In genomic region chr2:119549236-119549635, GRCh38 we compare ENCODE assay signal across 19 cellular contexts. TPM values are rescaled to one million over a fixed set of nuclear protein-coding genes. Genes with fewer than 3 reads are reported as not detected.
DNase-seq lines count a peak whose midpoint lies in the region; ATAC-seq, FAIRE-seq and TF ChIP-seq lines count a peak whose summit lies in the region.
"Had no signal": no experiment of that assay in that cellular context is flagged by ENCODE, and none has a peak within 500 bp of the region (broad histone marks: within the 10 kb centered on the region; RNA-seq: fewer than 3 reads in every experiment).

No MANE protein-coding gene starts in this region.

- H4K8ac ChIP-seq in IMR-90 (ENCODE audit: low read depth in 2 of 2, low read length in 2 of 2), result no peak overlapping the region
- no peak overlapping the region for H4K8ac ChIP-seq in neuronal stem cell (ENCODE audit: low read depth, low read length)

- H3K27me3 ChIP-seq in IMR-90 (ENCODE audit: control insufficient read depth, insufficient read depth, low read length) (peaks cover 19% of the 10 kb centered on the region), K562 (ENCODE audit: control insufficient read depth in 2 of 2, insufficient read depth in 2 of 2, low read length in 2 of 2) (no peaks in the 10 kb centered on the region), neuronal stem cell (ENCODE audit: control insufficient read depth in 3 of 3, insufficient read depth in 3 of 3, low read depth in 1 of 3, low read length in 3 of 3) (no peaks in the 10 kb centered on the region)
- H3K27me3 ChIP-seq: thyroid gland had no signal

- intact Hi-C loops in IMR-90 (cut with micrococcal nuclease), result no loop called here
- intact Hi-C loops in K562 (cut with micrococcal nuclease), result no loop called here
- intact Hi-C loops in left ventricle myocardium superior (cut with micrococcal nuclease), result no loop called here
- intact Hi-C loops in head of caudate nucleus (cut with DNase I), result no loop called here

- H3K27ac ChIP-seq in IMR-90 (ENCODE audit: insufficient read depth, low read length) (no peak overlapping the region), K562 (ENCODE audit: extremely low read depth, low read depth, low read length) (no peak overlapping the region), neuronal stem cell (replicated peaks; ENCODE audit: low read length) (no peak overlapping the region)
- H3K27ac ChIP-seq: prostate gland, thyroid gland had no signal

- no peak overlapping the region for H3K14ac ChIP-seq in IMR-90 (replicated peaks; ENCODE audit: low read depth, low read length)
- no peak overlapping the region for H3K14ac ChIP-seq in neuronal stem cell (ENCODE audit: low read length)

- no peak for TF ChIP-seq POLR2A in IMR-90 (IDR thresholded peaks at IDR 0.05; ENCODE audit: low read depth, low read length)
- TF ChIP-seq POLR2A in K562 (conservative IDR thresholded peaks at IDR 0.05), result no peak

- no peaks in the 10 kb centered on the region for H3K79me2 ChIP-seq in K562 (ENCODE audit: control insufficient read depth, insufficient read depth, low read length)

- no peak overlapping the region for H2BK12ac ChIP-seq in neuronal stem cell (ENCODE audit: low read length)

- no peak overlapping the region for H3K4ac ChIP-seq in IMR-90 (ENCODE audit: low read depth, low read length)
- no peak overlapping the region for H3K4ac ChIP-seq in neuronal stem cell (ENCODE audit: low read length)

- H2BK15ac ChIP-seq in IMR-90 (ENCODE audit: low read depth, low read length) (no peak overlapping the region), neuronal stem cell (ENCODE audit: low read length) (no peak overlapping the region)

- TF ChIP-seq RAD21 in IMR-90 (IDR thresholded peaks at IDR 0.05; ENCODE audit: low read length) (no peak), K562 (CRISPR knock-in tag; conservative IDR thresholded peaks at IDR 0.05 in 1 of 2, IDR thresholded peaks at IDR 0.05 in 1 of 2) (no peak)

- H3K36me3 ChIP-seq in IMR-90 (ENCODE audit: control insufficient read depth, insufficient read depth, low read length) (no peaks in the 10 kb centered on the region), K562 (ENCODE audit: control insufficient read depth, insufficient read depth, low read length) (no peaks in the 10 kb centered on the region), neuronal stem cell (replicated peaks in 1 of 2; ENCODE audit: control insufficient read depth in 2 of 2, insufficient read depth in 2 of 2, low read length in 2 of 2) (peaks cover 1 to 67% of the 10 kb centered on the region in 2 donors)
- H3K36me3 ChIP-seq: prostate gland, thyroid gland had no signal

- H3K4me3 ChIP-seq in IMR-90 (ENCODE audit: insufficient read depth, low read depth, low read length) (no peak overlapping the region), K562 (no peak overlapping the region), neuronal stem cell (ENCODE audit: low read length in 2 of 2) (no peak overlapping the region)
- H3K4me3 ChIP-seq: prostate gland, thyroid gland had no signal

- H3K9me3 ChIP-seq in IMR-90 (ENCODE audit: control insufficient read depth, insufficient read depth, low read length) (no peaks in the 10 kb centered on the region), K562 (replicated peaks; ENCODE audit: control insufficient read depth, insufficient read depth, low read depth, low read length) (no peaks in the 10 kb centered on the region), neuronal stem cell (replicated peaks in 1 of 2; ENCODE audit: control insufficient read depth in 2 of 2, insufficient read depth in 1 of 2, low read depth in 1 of 2, low read length in 2 of 2) (no peaks in the 10 kb centered on the region)
- H3K9me3 ChIP-seq: prostate gland, thyroid gland had no signal

- in situ Hi-C loops in IMR-90 (cut with MboI; ENCODE audit: low sequenced_read_pairs) (no loop called here), K562 (cut with MboI) (no loop called here)

- H3K23ac ChIP-seq in IMR-90 (ENCODE audit: low read depth, low read length), result no peak overlapping the region
- no peak overlapping the region for H3K23ac ChIP-seq in neuronal stem cell (ENCODE audit: low read depth, low read length, poor library complexity)

- H3K18ac ChIP-seq in IMR-90 (ENCODE audit: low read depth, low read length) (no peak overlapping the region), neuronal stem cell (ENCODE audit: low read length) (no peak overlapping the region)

- H2AK9ac ChIP-seq in IMR-90 (replicated peaks; ENCODE audit: low read depth, low read length, poor library complexity), result no peak overlapping the region

- CTCF ChIA-PET in IMR-90 (lab: Yijun Ruan, JAX) (no interaction called here), K562 (lab: Yijun Ruan, JAX; ENCODE audit: low intra/inter-chr PET ratio) (no interaction called here)

- POLR2A ChIA-PET in IMR-90 (lab: Charles Lee; ENCODE audit: unreplicated experiment), result no interaction called here
- POLR2A ChIA-PET in K562 (lab: Yijun Ruan, JAX), result interaction anchor here (0.7 to 1.4 kb wide), 2 partner anchors 16 to 1531 kb away, joined by 3 read pairs; no protein-coding TSS in a partner anchor

- TF ChIP-seq EP300 in K562 (IDR thresholded peaks at IDR 0.05; ENCODE audit: low read length), result no peak

- no peak overlapping the region for H4K5ac ChIP-seq in IMR-90 (ENCODE audit: low read depth, low read length)

- H3K4me2 ChIP-seq in IMR-90 (ENCODE audit: low read depth, low read length), result no peak overlapping the region
- no peak overlapping the region for H3K4me2 ChIP-seq in K562 (ENCODE audit: insufficient read depth, low read length)
- H3K4me2 ChIP-seq in neuronal stem cell (ENCODE audit: insufficient read depth, low read length, poor library complexity, severe bottlenecking), result no peak overlapping the region

- no CpG with 5 or more reads among the region's 1 CpG for WGBS in IMR-90 (ENCODE audit: extremely low coverage in 2 of 2, insufficient read length in 1 of 2), 2 experiments
- WGBS in K562 (ENCODE audit: insufficient coverage, low coverage, missing lambda C conversion rate), result 14% methylated on average over 1 of the region's 1 CpG
- no CpG with 5 or more reads among the region's 1 CpG for WGBS in neuronal stem cell (ENCODE audit: extremely low coverage in 2 of 2, insufficient read length in 2 of 2, insufficient replicate concordance in 1 of 2), 2 donors

- H2BK20ac ChIP-seq in IMR-90 (ENCODE audit: low read depth, low read length), result no peak overlapping the region

- no peak overlapping the region for H2BK120ac ChIP-seq in IMR-90 (ENCODE audit: low read depth, low read length)
- no peak overlapping the region for H2BK120ac ChIP-seq in neuronal stem cell (ENCODE audit: low read depth, low read length)

- H2BK5ac ChIP-seq in IMR-90 (ENCODE audit: low read depth, low read length, poor library complexity, severe bottlenecking) (no peak overlapping the region), neuronal stem cell (ENCODE audit: low read length) (no peak overlapping the region)

- no peak overlapping the region for H3K56ac ChIP-seq in IMR-90 (ENCODE audit: extremely low read depth, insufficient read depth, low read length)

- H4K91ac ChIP-seq in IMR-90 (ENCODE audit: insufficient read depth, low read depth, low read length), result no peak overlapping the region
- H4K91ac ChIP-seq in neuronal stem cell (ENCODE audit: low read depth, low read length, poor library complexity), result no peak overlapping the region

- ATAC-seq in IMR-90 (ENCODE audit: low read depth) (no peak), K562 (no peak), left ventricle myocardium superior (no peak)

- H4K20me1 ChIP-seq in IMR-90 (ENCODE audit: insufficient read depth, low read length) (no peaks in the 10 kb centered on the region), K562 (replicated peaks; ENCODE audit: control insufficient read depth, insufficient read depth, low read length) (no peaks in the 10 kb centered on the region)

- no peaks in the 10 kb centered on the region for H3K79me1 ChIP-seq in IMR-90 (ENCODE audit: low read depth in 1 of 2, low read length in 2 of 2)
- H3K79me1 ChIP-seq in neuronal stem cell (ENCODE audit: low read depth, low read length), result no peaks in the 10 kb centered on the region

- no peak overlapping the region for H2AK5ac ChIP-seq in IMR-90 (ENCODE audit: low read depth, low read length)
- no peak overlapping the region for H2AK5ac ChIP-seq in neuronal stem cell (ENCODE audit: low read depth, low read length)

- DNase-seq in AG08395 (ENCODE audit: low spot score) (peak; percentile 40), IMR-90 (peak; percentile 8), K562 (ENCODE audit: extremely low read depth in 1 of 4, low spot score in 3 of 4) (no peak), neuronal stem cell (ENCODE audit: low spot score) (no peak), NCI-H2196 treated with DMSO at 0.1 percent for 48 hours (lab: John Stamatoyannopoulos, UW; ENCODE audit: unreplicated experiment) (no peak), left ventricle myocardium superior (no peak), head of caudate nucleus (no peak)
- DNase-seq: activated B cell treated with CpG ODN at 0.5 μM for 24 hours; activated CD8-positive, alpha-beta memory T cell treated with anti-CD3 and anti-CD28 coated beads, Interleukin-2, amount 50 U/mL, for 4 hours; activated naive CD4-positive, alpha-beta T cell treated with anti-CD3 and anti-CD28 coated beads, Interleukin-2, amount 50 U/mL, for 16 hours; cerebellar nuclear complex; NCI-H2171; SW 1271; thyroid gland had no signal

- H3K9me1 ChIP-seq in IMR-90 (ENCODE audit: insufficient read depth, low read length) (no peaks in the 10 kb centered on the region), K562 (ENCODE audit: control insufficient read depth, insufficient read depth, low read length) (no peaks in the 10 kb centered on the region)

- dilution Hi-C loops in IMR-90 (cut with HindIII; ENCODE audit: low sequenced_read_pairs, unreplicated experiment), result no loop called here

- no TSS peak for BruUV-seq in IMR-90 (replicated peaks; lab: Mats Ljungman, UMichigan)
- BruUV-seq in K562 (replicated peaks; lab: Mats Ljungman, UMichigan), result no TSS peak

- H3K4me1 ChIP-seq in IMR-90 (ENCODE audit: control insufficient read depth, insufficient read depth, low read length) (no peaks in the 10 kb centered on the region), K562 (replicated peaks in 1 of 2; ENCODE audit: control insufficient read depth in 2 of 2, insufficient read depth in 2 of 2, low read length in 2 of 2) (peaks cover 13 to 14% of the 10 kb centered on the region in 2 experiments), neuronal stem cell (ENCODE audit: control insufficient read depth in 2 of 2, insufficient read depth in 1 of 2, low read depth in 1 of 2, low read length in 2 of 2) (peaks cover 10 to 16% of the 10 kb centered on the region in 2 donors)
- H3K4me1 ChIP-seq: prostate gland had no signal

- no peak overlapping the region for H3K9ac ChIP-seq in IMR-90 (ENCODE audit: low read depth, low read length)
- H3K9ac ChIP-seq in K562 (ENCODE audit: insufficient read depth in 1 of 2, low read depth in 2 of 2, low read length in 2 of 2), result no peak overlapping the region
- H3K9ac ChIP-seq in neuronal stem cell (ENCODE audit: low read depth, low read length, poor library complexity), result no peak overlapping the region

- H2AFZ ChIP-seq in IMR-90 (replicated peaks; ENCODE audit: low read length, poor library complexity) (no peak overlapping the region), K562 (ENCODE audit: low read depth, low read length) (no peak overlapping the region), neuronal stem cell (ENCODE audit: low read length) (no peak overlapping the region)

- FAIRE-seq in K562 (lab: Jason Lieb, UNC) (no peak), islet of Langerhans (lab: Jason Lieb, UNC) (peak; percentile 30)

- TF ChIP-seq CTCF in IMR-90 (conservative IDR thresholded peaks at IDR 0.05; ENCODE audit: low read depth, low read length) (no peak), K562 (IDR thresholded peaks at IDR 0.05 in 2 of 3, conservative IDR thresholded peaks at IDR 0.05 in 1 of 3; ENCODE audit: insufficient read depth in 2 of 3, low read depth in 1 of 3, low read length in 3 of 3) (no peak)

RNA-seq across cellular contexts. Expression of gene CFAP221, which starts 5.0 kb away (rescaled TPM):
- not detected in 2 replicates for total RNA-seq in IMR-90 (2012; rRNA removed)
- polyA plus RNA-seq in IMR-90 (2012; rRNA removed), result not detected in 2 replicates
- not detected in 2 replicates for polyA plus RNA-seq in IMR-90 (2012; cell fraction: cytosol; rRNA removed)
- not detected in 2 replicates for polyA plus RNA-seq in IMR-90 (2012; cell fraction: nucleus; rRNA removed; ENCODE audit: low replicate concordance)
- total RNA-seq in K562 (2011; cell fraction: chromatin; rRNA removed; ENCODE audit: low replicate concordance), result 0.90 TPM in 1 of 2 replicates, not detected in the other
- total RNA-seq in K562 (2011; cell fraction: nucleolus; rRNA removed), result 0.53 TPM in 1 of 2 replicates, not detected in the other
- 0.44 TPM in 1 of 2 replicates, not detected in the other for total RNA-seq in K562 (2011; cell fraction: nucleoplasm; rRNA removed)
- 0.09 and 1.2 TPM in 2 replicates for total RNA-seq in K562 (2014; rRNA removed)
- total RNA-seq in K562 (2014; rRNA removed; fragmentation: Illumina TruSeq; extraction: Trizol), result 0.48 and 0.84 TPM in 2 replicates
- 0.65 and 0.98 TPM in 2 replicates for total RNA-seq in K562 (2015; rRNA removed; fragmentation: Illumina TruSeq; extraction: Trizol)
- 0.35 and 0.51 TPM in 2 replicates for total RNA-seq in K562 (2021)
- 0.35 and 0.41 TPM in 2 replicates for polyA plus RNA-seq in K562 (2011; rRNA removed)
- polyA plus RNA-seq in K562 (2011; cell fraction: cytosol; rRNA removed), result 0.03 and 0.06 TPM in 2 replicates
- polyA plus RNA-seq in K562 (2011; cell fraction: nucleus; rRNA removed), result 0.46 and 0.53 TPM in 2 replicates
- 0.71 and 1.5 TPM in 2 replicates for polyA plus RNA-seq in K562 (2012)
- 0.64 and 1.4 TPM in 2 replicates for polyA plus RNA-seq in K562 (2014; fragmentation: Illumina TruSeq; extraction: Trizol)
- polyA plus RNA-seq in K562 (2014; fragmentation: Nextera tagmentation; extraction: Ambion mirVana), result under 1 TPM; 0.69 to 0.70 TPM
- polyA plus RNA-seq in K562 (2014; rRNA removed), result 0.16 and 0.62 TPM in 2 replicates
- polyA minus RNA-seq in K562 (2011; rRNA and poly(A)+ RNA removed), result not detected in 2 replicates
- polyA minus RNA-seq in K562 (2011; cell fraction: cytosol; rRNA and poly(A)+ RNA removed), result not detected in 2 replicates
- polyA minus RNA-seq in K562 (2011; cell fraction: nucleus; rRNA and poly(A)+ RNA removed), result 0.44 and 1.1 TPM in 2 replicates
- polyA plus RNA-seq in neuronal stem cell (2013, experiment 1 of 2), result 2.2 TPM
- polyA plus RNA-seq in neuronal stem cell (2013, experiment 2 of 2), result 2.8 TPM
- 0.79 TPM for total RNA-seq in left ventricle myocardium superior
- total RNA-seq: activated B cell treated with CpG ODN at 0.5 μM for 24 hours, epithelial cell of proximal tubule, HT1080 had no signal
- polyA plus RNA-seq: AG04450 had no signal

RNA-seq across cellular contexts. Expression of gene SCTR, which starts 25.0 kb away (rescaled TPM):
- not detected in 2 replicates for total RNA-seq in IMR-90 (2012; rRNA removed)
- polyA plus RNA-seq in IMR-90 (2012; rRNA removed), result not detected in 2 replicates
- not detected in 2 replicates for polyA plus RNA-seq in IMR-90 (2012; cell fraction: cytosol; rRNA removed)
- polyA plus RNA-seq in IMR-90 (2012; cell fraction: nucleus; rRNA removed; ENCODE audit: low replicate concordance), result not detected in 2 replicates
- total RNA-seq in K562 (2011; cell fraction: chromatin; rRNA removed; ENCODE audit: low replicate concordance), result not detected in 2 replicates
- total RNA-seq in K562 (2011; cell fraction: nucleolus; rRNA removed), result not detected in 2 replicates
- not detected in 2 replicates for total RNA-seq in K562 (2011; cell fraction: nucleoplasm; rRNA removed)
- not detected in 2 replicates for total RNA-seq in K562 (2014; rRNA removed)
- total RNA-seq in K562 (2014; rRNA removed; fragmentation: Illumina TruSeq; extraction: Trizol), result not detected in 2 replicates
- total RNA-seq in K562 (2015; rRNA removed; fragmentation: Illumina TruSeq; extraction: Trizol), result not detected in 2 replicates
- not detected in 2 replicates for total RNA-seq in K562 (2021)
- not detected in 2 replicates for polyA plus RNA-seq in K562 (2011; rRNA removed)
- not detected in 2 replicates for polyA plus RNA-seq in K562 (2011; cell fraction: cytosol; rRNA removed)
- polyA plus RNA-seq in K562 (2011; cell fraction: nucleus; rRNA removed), result not detected in 2 replicates
- 0.22 TPM in 1 of 2 replicates, not detected in the other for polyA plus RNA-seq in K562 (2012)
- polyA plus RNA-seq in K562 (2014; fragmentation: Illumina TruSeq; extraction: Trizol), result not detected in 2 replicates
- not detected for polyA plus RNA-seq in K562 (2014; fragmentation: Nextera tagmentation; extraction: Ambion mirVana)
- polyA plus RNA-seq in K562 (2014; rRNA removed), result not detected in 2 replicates
- polyA minus RNA-seq in K562 (2011; rRNA and poly(A)+ RNA removed), result not detected in 2 replicates
- not detected in 2 replicates for polyA minus RNA-seq in K562 (2011; cell fraction: cytosol; rRNA and poly(A)+ RNA removed)
- not detected in 2 replicates for polyA minus RNA-seq in K562 (2011; cell fraction: nucleus; rRNA and poly(A)+ RNA removed)
- not detected for polyA plus RNA-seq in neuronal stem cell (2013, experiment 1 of 2)
- not detected for polyA plus RNA-seq in neuronal stem cell (2013, experiment 2 of 2)
- 1.0 TPM for total RNA-seq in left ventricle myocardium superior
- total RNA-seq: activated B cell treated with CpG ODN at 0.5 μM for 24 hours, epithelial cell of proximal tubule, HT1080, prostate gland, thyroid gland had no signal
- polyA plus RNA-seq: AG04450 had no signal

Comparison
In these comparisons a context has a peak if more than half of its experiments do, and no peak if none do; other contexts are left out.
1. DNase-seq: peak in AG08395 (single experiment) and IMR-90 (single experiment); none in K562 (0 of 4), neuronal stem cell (single experiment), NCI-H2196 treated with DMSO at 0.1 percent for 48 hours (single experiment), left ventricle myocardium superior (single experiment) and head of caudate nucleus (0 of 42).